Comparison of ENCODE assay signal across 2 cellular contexts in the genomic region with DNA sequence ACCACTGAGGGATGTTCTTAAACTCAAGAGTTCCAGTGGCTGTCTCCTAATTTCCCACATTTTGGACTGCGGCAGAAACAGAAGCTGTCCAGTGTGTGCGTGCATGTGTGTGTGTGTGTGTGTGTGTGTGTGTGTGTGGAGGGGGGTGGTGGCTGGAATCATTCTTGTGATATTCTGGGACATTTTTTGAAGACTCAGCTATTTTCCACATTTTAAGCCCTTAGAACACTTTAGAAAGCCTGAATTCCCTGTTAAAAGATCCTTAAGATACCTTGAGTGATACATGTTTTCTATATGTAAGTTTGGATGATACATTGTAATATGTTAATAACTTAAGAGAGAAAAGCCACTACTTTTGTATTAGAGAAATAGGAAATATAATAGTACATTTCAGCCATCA.
TF ChIP-seq lines count a peak whose summit lies in the region.

No MANE protein-coding gene starts in this region.

TF ChIP-seq in HepG2, 621 proteins besides CTCF, POLR2A, EP300 and RAD21:
- TF ChIP-seq KDM4B (CRISPR knock-in tag; IDR thresholded peaks at IDR 0.05) (no peak), ZNF34 (CRISPR knock-in tag; IDR thresholded peaks at IDR 0.05; ENCODE audit: borderline replicate concordance) (no peak), MAFK (conservative IDR thresholded peaks at IDR 0.05 in 1 of 2, IDR thresholded peaks at IDR 0.05 in 1 of 2; ENCODE audit: low read length in 2 of 2) (peak; percentile 58 to 70), TBL1XR1 (IDR thresholded peaks at IDR 0.05; ENCODE audit: borderline replicate concordance, low read length, partially characterized antibody) (no peak), ZFP62 (CRISPR knock-in tag; IDR thresholded peaks at IDR 0.05) (no peak), ERF (CRISPR knock-in tag; IDR thresholded peaks at IDR 0.05) (no peak), ZNF567 (CRISPR knock-in tag; IDR thresholded peaks at IDR 0.05; ENCODE audit: borderline replicate concordance) (no peak), MIER2 (CRISPR knock-in tag; IDR thresholded peaks at IDR 0.05) (no peak), MBD4 (IDR thresholded peaks at IDR 0.05; ENCODE audit: borderline replicate concordance, low read length) (no peak), KDM6A (CRISPR knock-in tag; IDR thresholded peaks at IDR 0.05; ENCODE audit: low read depth) (no peak), ZNF724P (CRISPR knock-in tag; IDR thresholded peaks at IDR 0.05; ENCODE audit: borderline replicate concordance) (no peak), HHEX (CRISPR knock-in tag; IDR thresholded peaks at IDR 0.05) (no peak), MAFF (IDR thresholded peaks at IDR 0.05; ENCODE audit: low read depth, low read length) (peak; percentile 56)
- TF ChIP-seq, protein P1, sequence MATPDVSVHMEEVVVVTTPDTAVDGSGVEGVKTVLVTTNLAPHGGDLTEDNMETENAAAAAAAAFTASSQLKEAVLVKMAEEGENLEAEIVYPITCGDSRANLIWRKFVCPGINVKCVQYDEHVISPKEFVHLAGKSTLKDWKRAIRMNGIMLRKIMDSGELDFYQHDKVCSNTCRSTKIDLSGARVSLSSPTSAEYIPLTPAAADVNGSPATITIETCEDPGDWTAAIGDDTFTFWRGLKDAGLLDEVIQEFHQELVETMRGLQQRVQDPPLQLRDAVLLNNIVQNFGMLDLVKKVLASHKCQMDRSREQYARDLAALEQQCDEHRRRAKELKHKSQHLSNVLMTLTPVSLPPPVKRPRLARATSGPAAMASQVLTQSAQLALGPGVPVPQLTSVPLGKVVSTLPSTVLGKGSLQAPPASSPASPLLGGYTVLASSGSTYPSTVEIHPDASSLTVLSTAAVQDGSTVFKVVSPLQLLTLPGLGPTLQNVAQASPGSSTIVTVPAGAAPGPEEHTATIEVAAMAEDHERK (CRISPR knock-in tag; IDR thresholded peaks at IDR 0.05; ENCODE audit: low read depth): no peak
- TF ChIP-seq, protein P2, sequence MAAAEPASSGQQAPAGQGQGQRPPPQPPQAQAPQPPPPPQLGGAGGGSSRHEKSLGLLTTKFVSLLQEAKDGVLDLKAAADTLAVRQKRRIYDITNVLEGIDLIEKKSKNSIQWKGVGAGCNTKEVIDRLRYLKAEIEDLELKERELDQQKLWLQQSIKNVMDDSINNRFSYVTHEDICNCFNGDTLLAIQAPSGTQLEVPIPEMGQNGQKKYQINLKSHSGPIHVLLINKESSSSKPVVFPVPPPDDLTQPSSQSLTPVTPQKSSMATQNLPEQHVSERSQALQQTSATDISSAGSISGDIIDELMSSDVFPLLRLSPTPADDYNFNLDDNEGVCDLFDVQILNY (CRISPR knock-in tag; conservative IDR thresholded peaks at IDR 0.05): no peak

TF ChIP-seq in IMR-90, 13 proteins besides CTCF, POLR2A, EP300 and RAD21:
- TF ChIP-seq CEBPB (IDR thresholded peaks at IDR 0.05; ENCODE audit: low read depth, low read length): no peak
- TF ChIP-seq MAFK (IDR thresholded peaks at IDR 0.05; ENCODE audit: low read depth, low read length): peak; percentile 60; the same call in 1 of the 2 replicates
- TF ChIP-seq, protein P3, sequence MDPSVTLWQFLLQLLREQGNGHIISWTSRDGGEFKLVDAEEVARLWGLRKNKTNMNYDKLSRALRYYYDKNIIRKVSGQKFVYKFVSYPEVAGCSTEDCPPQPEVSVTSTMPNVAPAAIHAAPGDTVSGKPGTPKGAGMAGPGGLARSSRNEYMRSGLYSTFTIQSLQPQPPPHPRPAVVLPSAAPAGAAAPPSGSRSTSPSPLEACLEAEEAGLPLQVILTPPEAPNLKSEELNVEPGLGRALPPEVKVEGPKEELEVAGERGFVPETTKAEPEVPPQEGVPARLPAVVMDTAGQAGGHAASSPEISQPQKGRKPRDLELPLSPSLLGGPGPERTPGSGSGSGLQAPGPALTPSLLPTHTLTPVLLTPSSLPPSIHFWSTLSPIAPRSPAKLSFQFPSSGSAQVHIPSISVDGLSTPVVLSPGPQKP (IDR thresholded peaks at IDR 0.05; ENCODE audit: borderline replicate concordance, low read depth, low read length): no peak
